ENCODE assay signal across 8 cellular contexts in genomic region chr7:107043916-107044346, GRCh38. TPM values are rescaled to one million over a fixed set of nuclear protein-coding genes. Genes with fewer than 3 reads are reported as not detected.
A peak's percentile ranks its signal among the peaks of the same experiment; 100 is the strongest.
DNase-seq lines count a peak whose midpoint lies in the region; ATAC-seq, FAIRE-seq and TF ChIP-seq lines count a peak whose summit lies in the region.

No MANE protein-coding gene starts in this region.

- no peaks in the 10 kb centered on the region for H3K79me1 ChIP-seq in mesendoderm (ENCODE audit: low read length)

- H3K4me3 ChIP-seq in left ventricle myocardium inferior (peak overlapping the region; percentile 95), K562 (peak overlapping the region; percentile 84), mesendoderm (ENCODE audit: low read length) (peak overlapping the region; percentile 33), vagina (peak overlapping the region; percentile 69 to 91)

- no peak overlapping the region for H2BK15ac ChIP-seq in mesendoderm (replicated peaks; ENCODE audit: low read depth)

- H3K9me3 ChIP-seq in left ventricle myocardium inferior (replicated peaks), result peaks cover 9% of the 10 kb centered on the region
- no peaks in the 10 kb centered on the region; the same call in 1 of the 2 replicates for H3K9me3 ChIP-seq in K562 (replicated peaks; ENCODE audit: control insufficient read depth, insufficient read depth, low read depth, low read length)
- H3K9me3 ChIP-seq in vagina, result no peaks in the 10 kb centered on the region

- TF ChIP-seq RAD21 in K562 (CRISPR knock-in tag; conservative IDR thresholded peaks at IDR 0.05 in 1 of 2, IDR thresholded peaks at IDR 0.05 in 1 of 2), result no peak

- TF ChIP-seq POLR2A in K562 (conservative IDR thresholded peaks at IDR 0.05), result no peak
- TF ChIP-seq POLR2A in vagina (IDR thresholded peaks at IDR 0.05), result no peak

- POLR2A ChIA-PET in K562 (lab: Yijun Ruan, JAX), result interaction anchor here (0.5 kb wide), 1 partner anchor 268 kb away, joined by 3 read pairs; no protein-coding TSS in a partner anchor

- H2BK120ac ChIP-seq in mesendoderm (ENCODE audit: low read depth, low read length), result no peak overlapping the region

- H4K20me1 ChIP-seq in K562 (replicated peaks; ENCODE audit: control insufficient read depth, insufficient read depth, low read length), result no peaks in the 10 kb centered on the region; the same call in 1 of the 2 replicates

- H3K9me1 ChIP-seq in K562 (ENCODE audit: control insufficient read depth, insufficient read depth, low read length), result no peaks in the 10 kb centered on the region

- no peak overlapping the region for H4K5ac ChIP-seq in mesendoderm (ENCODE audit: low read length)

- H3K56ac ChIP-seq in mesendoderm (ENCODE audit: low read length), result peak overlapping the region; percentile 67

- no peak overlapping the region for H4K8ac ChIP-seq in mesendoderm (ENCODE audit: low read depth, low read length)

- peak overlapping the region; percentile 92 for H2AFZ ChIP-seq in K562 (ENCODE audit: low read depth, low read length)

- H3K36me3 ChIP-seq in left ventricle myocardium inferior (no peaks in the 10 kb centered on the region), K562 (ENCODE audit: control insufficient read depth, insufficient read depth, low read length) (peaks cover 22% of the 10 kb centered on the region), mesendoderm (ENCODE audit: control insufficient read depth, insufficient read depth, low read length) (no peaks in the 10 kb centered on the region), vagina (no peaks in the 10 kb centered on the region)

- H3K9ac ChIP-seq in K562 (ENCODE audit: insufficient read depth in 1 of 2, low read depth in 2 of 2, low read length in 2 of 2), result peak overlapping the region; percentile 62 to 93
- peak overlapping the region; percentile 50 for H3K9ac ChIP-seq in mesendoderm (ENCODE audit: low read length)

- H3K79me2 ChIP-seq in K562 (ENCODE audit: control insufficient read depth, insufficient read depth, low read length), result peaks cover 43% of the 10 kb centered on the region
- no peaks in the 10 kb centered on the region for H3K79me2 ChIP-seq in mesendoderm (ENCODE audit: control insufficient read depth, insufficient read depth, low read length)

- H3K4me1 ChIP-seq in left ventricle myocardium inferior (peaks cover 26% of the 10 kb centered on the region), K562 (replicated peaks in 1 of 2; ENCODE audit: control insufficient read depth in 2 of 2, insufficient read depth in 2 of 2, low read length in 2 of 2) (peaks cover 12 to 39% of the 10 kb centered on the region in 2 experiments), mesendoderm (ENCODE audit: control insufficient read depth, low read depth, low read length) (peaks cover 2% of the 10 kb centered on the region), vagina (peaks cover 18% of the 10 kb centered on the region)

- H3K27me3 ChIP-seq in left ventricle myocardium inferior (ENCODE audit: low read depth) (no peaks in the 10 kb centered on the region), K562 (ENCODE audit: control insufficient read depth in 2 of 2, insufficient read depth in 2 of 2, low read length in 2 of 2) (no peaks in the 10 kb centered on the region), mesendoderm (ENCODE audit: insufficient read depth, low read length, poor library complexity) (no peaks in the 10 kb centered on the region), vagina (no peaks in the 10 kb centered on the region)

- ATAC-seq in Right ventricle myocardium superior (ENCODE audit: poor library complexity), result no peak
- ATAC-seq in K562, result no peak

- TSS peak; percentile 70 for BruUV-seq in K562 (replicated peaks; lab: Mats Ljungman, UMichigan)

- H3K4ac ChIP-seq in mesendoderm (ENCODE audit: low read depth, low read length), result no peak overlapping the region

- H3K27ac ChIP-seq in left ventricle myocardium inferior (replicated peaks) (peak overlapping the region; percentile 88), K562 (ENCODE audit: extremely low read depth, low read depth, low read length) (peak overlapping the region; percentile 58), mesendoderm (ENCODE audit: low read depth, low read length) (no peak overlapping the region), vagina (peak overlapping the region; percentile 89)

- intact Hi-C loops in left ventricle myocardium inferior (cut with micrococcal nuclease), result no loop called here
- intact Hi-C loops in Right ventricle myocardium superior (cut with DNase I), result no loop called here
- intact Hi-C loops in K562 (cut with micrococcal nuclease), result loop anchor here (1.0 to 10.0 kb wide), 4 partner anchors 9 to 179 kb away; partner anchors contain the start of gene PIK3CG
- intact Hi-C loops in vagina (cut with DNase I), result no loop called here

- in situ Hi-C loops in K562 (cut with MboI), result no loop called here

- H2BK5ac ChIP-seq in mesendoderm (ENCODE audit: low read length), result no peak overlapping the region

- FAIRE-seq in K562 (lab: Jason Lieb, UNC), result no peak

- no peak overlapping the region for H3K18ac ChIP-seq in mesendoderm (ENCODE audit: low read length)

- TF ChIP-seq EP300 in K562 (IDR thresholded peaks at IDR 0.05; ENCODE audit: low read length), result no peak

- CTCF ChIA-PET in K562 (lab: Yijun Ruan, JAX; ENCODE audit: low intra/inter-chr PET ratio), result interaction anchor here (1.0 kb wide), 1 partner anchor 97 kb away, joined by 3 read pairs; no protein-coding TSS in a partner anchor

- H3K4me2 ChIP-seq in K562 (ENCODE audit: insufficient read depth, low read length) (peak overlapping the region; percentile 81), mesendoderm (ENCODE audit: low read length) (peak overlapping the region; percentile 80)

- no peak overlapping the region for H2AK5ac ChIP-seq in mesendoderm (ENCODE audit: low read length)

- TF ChIP-seq CTCF in left ventricle myocardium inferior (IDR thresholded peaks at IDR 0.05; ENCODE audit: borderline replicate concordance) (no peak), K562 (IDR thresholded peaks at IDR 0.05 in 2 of 3, conservative IDR thresholded peaks at IDR 0.05 in 1 of 3; ENCODE audit: insufficient read depth in 2 of 3, low read depth in 1 of 3, low read length in 3 of 3) (no peak), vagina (IDR thresholded peaks at IDR 0.05) (no peak)

- H3K23ac ChIP-seq in mesendoderm (ENCODE audit: low read length), result no peak overlapping the region

- 62% methylated on average over 6 of the region's 6 CpGs for WGBS in K562 (ENCODE audit: insufficient coverage, low coverage, missing lambda C conversion rate)
- WGBS in mesendoderm (ENCODE audit: extremely low coverage, insufficient coverage, low lambda C conversion rate), result no CpG with 5 or more reads among the region's 6 CpGs

- no peak for DNase-seq in left ventricle myocardium inferior
- DNase-seq in Right ventricle myocardium superior, result no peak
- no peak for DNase-seq in K562 (ENCODE audit: extremely low read depth in 1 of 4, low spot score in 3 of 4)
- DNase-seq in mesendoderm, result no peak
- DNase-seq in vagina (ENCODE audit: extremely low spot score in 2 of 2), result no peak
- no peak for DNase-seq in HPDE6-E6E7 (ENCODE audit: extremely low spot score)
- DNase-seq in activated CD4-positive, CD25-positive, alpha-beta regulatory T cell treated with anti-CD3 and anti-CD28 coated beads, Interleukin-2, amount 50 U/mL, for 72 hours, result no peak
- no peak for DNase-seq in NOMO-1 (lab: John Stamatoyannopoulos, UW; ENCODE audit: unreplicated experiment in 2 of 2)

TF ChIP-seq in K562, 482 proteins besides CTCF, POLR2A, EP300 and RAD21 (continues in another document):
- TF ChIP-seq ZNF232 (CRISPR knock-in tag; IDR thresholded peaks at IDR 0.05) (no peak), LARP7 (IDR thresholded peaks at IDR 0.05) (no peak)

RNA-seq across cellular contexts. Expression of gene PRKAR2B, which starts 0.6 kb away (rescaled TPM):
- total RNA-seq in left ventricle myocardium inferior (21.8 TPM), Right ventricle myocardium superior (16.3 TPM), K562 (2014; rRNA removed) (107 and 108 TPM in 2 replicates), K562 (2014; rRNA removed; fragmentation: Illumina TruSeq; extraction: Trizol) (156 and 172 TPM in 2 replicates), K562 (2015; rRNA removed; fragmentation: Illumina TruSeq; extraction: Trizol) (131 and 138 TPM in 2 replicates), K562 (2021) (115 and 129 TPM in 2 replicates), vagina (16.5 TPM)
- total RNA-seq in K562 (2011; cell fraction: chromatin; rRNA removed; ENCODE audit: low replicate concordance), result 16.3 and 57.4 TPM in 2 replicates
- 14.3 and 18.3 TPM in 2 replicates for total RNA-seq in K562 (2011; cell fraction: nucleolus; rRNA removed)
- total RNA-seq in K562 (2011; cell fraction: nucleoplasm; rRNA removed), result 31.1 and 47.5 TPM in 2 replicates
- polyA plus RNA-seq in K562 (2011; rRNA removed) (122 and 173 TPM in 2 replicates), K562 (2014; fragmentation: Illumina TruSeq; extraction: Trizol) (117 and 140 TPM in 2 replicates), K562 (2014; fragmentation: Nextera tagmentation; extraction: Ambion mirVana) (10 to 100 TPM; 59.0 to 65.4 TPM), K562 (2014; rRNA removed) (77.1 and 86.2 TPM in 2 replicates)
- polyA plus RNA-seq in K562 (2011; cell fraction: cytosol; rRNA removed), result 29.4 and 57.2 TPM in 2 replicates
- polyA plus RNA-seq in K562 (2011; cell fraction: nucleus; rRNA removed), result 17.3 and 27.3 TPM in 2 replicates
- 79.6 and 100 TPM in 2 replicates for polyA plus RNA-seq in K562 (2012)
- 205 and 212 TPM in 2 replicates for polyA minus RNA-seq in K562 (2011; rRNA and poly(A)+ RNA removed)
- polyA minus RNA-seq in K562 (2011; cell fraction: cytosol; rRNA and poly(A)+ RNA removed), result 96.1 and 101 TPM in 2 replicates
- 19.3 and 36.1 TPM in 2 replicates for polyA minus RNA-seq in K562 (2011; cell fraction: nucleus; rRNA and poly(A)+ RNA removed)
- 10.8 TPM for polyA plus RNA-seq in mesendoderm (2013, experiment 1 of 2)
- polyA plus RNA-seq in mesendoderm (2013, experiment 2 of 2), result 11.1 TPM

Comparison
In these comparisons a context has a peak if more than half of its experiments do, and no peak if none do; other contexts are left out.
1. H3K4me3 ChIP-seq: peak in every context shown above with its lines; median percentile 95 in left ventricle myocardium inferior; 84 in K562; 80 in vagina; 33 in mesendoderm.